Comparison of ENCODE assay signal across 5 cellular contexts in the genomic region with DNA sequence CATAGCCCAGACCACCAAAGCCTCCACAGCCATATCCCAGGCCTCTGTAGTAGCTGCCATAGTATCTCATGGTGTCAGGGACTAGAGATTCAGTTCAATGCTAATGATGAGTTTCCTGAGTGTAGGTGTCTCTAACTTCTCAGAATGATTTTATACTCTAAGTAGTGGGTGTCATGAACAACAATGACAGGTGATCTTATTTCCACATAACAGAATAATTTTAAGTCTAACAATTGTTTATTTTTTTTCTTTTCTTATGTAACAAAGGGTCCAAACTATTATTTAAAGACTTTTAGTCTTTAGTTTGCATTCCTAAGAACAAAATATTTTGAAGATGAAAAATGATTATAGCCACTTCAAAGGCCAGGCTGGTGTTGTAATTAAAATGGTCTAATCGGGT.
"Had no signal": no experiment of that assay in that cellular context is flagged by ENCODE, and none has a peak within 500 bp of the region (broad histone marks: within the 10 kb centered on the region; RNA-seq: fewer than 3 reads in every experiment).

Gene KRTAP19-6 (minus strand): TSS at position 101 of the 400 bp plus-strand sequence. CDS start 31 bp downstream, at position 70.

- FAIRE-seq: RCC 7860 had no signal

- ATAC-seq: Panc1, PC-3, Right ventricle myocardium inferior, SK-N-SH treated with all-trans-retinoic acid at 6 μM for 48 hours had no signal
